14 cellular contexts compared by ENCODE assay signal in the genomic region with DNA sequence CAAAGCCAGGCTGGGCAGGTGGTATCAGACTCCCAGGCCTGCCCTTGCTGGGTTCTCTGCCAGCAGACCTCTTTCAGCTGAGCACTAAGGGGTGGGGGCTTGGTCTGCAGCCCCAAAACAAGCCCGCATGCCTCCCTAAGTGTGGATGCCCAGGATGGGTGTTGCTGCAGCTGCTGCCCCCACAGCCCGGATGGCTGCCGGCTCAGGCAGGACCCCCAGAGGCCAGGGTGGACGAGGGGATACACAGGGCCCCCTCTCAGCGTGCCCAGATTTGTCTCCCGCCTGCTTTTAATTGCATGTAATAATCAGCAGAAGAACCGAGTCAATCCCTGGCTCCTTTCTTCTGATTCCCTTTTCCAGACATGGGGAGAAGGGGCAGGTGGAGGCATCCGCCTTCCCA.
DNase-seq lines count a peak whose midpoint lies in the region; ATAC-seq, FAIRE-seq and TF ChIP-seq lines count a peak whose summit lies in the region.
"Had no signal": no experiment of that assay in that cellular context is flagged by ENCODE, and none has a peak within 500 bp of the region (broad histone marks: within the 10 kb centered on the region; RNA-seq: fewer than 3 reads in every experiment).

No MANE protein-coding gene starts in this region.

- 60 to 61% methylated on average over 2 to 8 of the region's 8 CpGs for WGBS in transverse colon (ENCODE audit: low coverage in 1 of 2), 2 donors

- H3K4me3 ChIP-seq in Peyer's patch (no peak overlapping the region), transverse colon (no peak overlapping the region)
- H3K4me3 ChIP-seq: BLaER1 treated with 17β-estradiol and CSF1 and Interleukin-3, amounts not matched to agents 10 nM and 100 nM had no signal

- H3K4me1 ChIP-seq in Peyer's patch = peaks cover 0 to 40% (median 2%) of the 10 kb centered on the region in 4 donors
- H3K4me1 ChIP-seq in transverse colon = peaks cover 4 to 12% (median 9%) of the 10 kb centered on the region in 4 donors

- intact Hi-C loops in left colon (cut with DNase I, micrococcal nuclease) (no loop called here), transverse colon (cut with DNase I; ENCODE audit: low total_unique reads) (no loop called here), Right ventricle myocardium superior (cut with DNase I) (no loop called here)

- H3K9me3 ChIP-seq in Peyer's patch (no peaks in the 10 kb centered on the region), transverse colon (no peaks in the 10 kb centered on the region)
- H3K9me3 ChIP-seq: BLaER1 treated with 17β-estradiol and CSF1 and Interleukin-3, amounts not matched to agents 10 nM and 100 nM had no signal

- no peaks in the 10 kb centered on the region for H3K27me3 ChIP-seq in Peyer's patch
- no peaks in the 10 kb centered on the region for H3K27me3 ChIP-seq in transverse colon
- H3K27me3 ChIP-seq: BLaER1 treated with 17β-estradiol and CSF1 and Interleukin-3, amounts not matched to agents 10 nM and 100 nM had no signal

- TF ChIP-seq CTCF in Peyer's patch (IDR thresholded peaks at IDR 0.05) = no peak
- TF ChIP-seq CTCF in transverse colon (IDR thresholded peaks at IDR 0.05) = no peak

- no peak for TF ChIP-seq EP300 in transverse colon (IDR thresholded peaks at IDR 0.05; ENCODE audit: low read depth)

- in situ Hi-C loops in transverse colon (cut with MboI; ENCODE audit: low pct_ligation_motif_present in 1 of 4, low pct_unique_long_range_greater_than_20kb in 1 of 4, low sequenced_read_pairs in 3 of 4) = no loop called here

- ATAC-seq in left colon (peak; percentile 2), Right ventricle myocardium superior (ENCODE audit: poor library complexity) (no peak)
- ATAC-seq: HCT116 had no signal

- peak overlapping the region in 3 of 4 donors; percentile 54 to 66 (median 55) for H3K27ac ChIP-seq in Peyer's patch
- H3K27ac ChIP-seq in transverse colon = peak overlapping the region; percentile 35 to 63 (median 58)
- H3K27ac ChIP-seq: BLaER1 treated with 17β-estradiol and CSF1 and Interleukin-3, amounts not matched to agents 10 nM and 100 nM had no signal

- no peaks in the 10 kb centered on the region for H3K36me3 ChIP-seq in Peyer's patch
- no peaks in the 10 kb centered on the region for H3K36me3 ChIP-seq in transverse colon
- H3K36me3 ChIP-seq: BLaER1 treated with 17β-estradiol and CSF1 and Interleukin-3, amounts not matched to agents 10 nM and 100 nM had no signal

- peak; percentile 9 for FAIRE-seq in HTR-8/SVneo (lab: Jason Lieb, UNC)
- FAIRE-seq: H54 had no signal

- DNase-seq in HTR-8/SVneo (ENCODE audit: insufficient read length, low spot score) (no peak), Peyer's patch (no peak), left colon (no peak), transverse colon (no peak), NCI-H1436 (lab: John Stamatoyannopoulos, UW) (no peak), superior temporal gyrus (ENCODE audit: extremely low spot score) (no peak), Right ventricle myocardium superior (no peak)
- DNase-seq: ACHN; Calu3; CD4-positive, alpha-beta T cell; DMS 273 treated with DMSO at 0.1 percent for 48 hours had no signal

- TF ChIP-seq POLR2A in Peyer's patch (IDR thresholded peaks at IDR 0.05) (no peak), transverse colon (IDR thresholded peaks at IDR 0.05) (no peak)
